ENCODE assay signal across 2 cellular contexts in genomic region chr13:26978081-26978860, GRCh38.
TF ChIP-seq lines count a peak whose summit lies in the region.

No MANE protein-coding gene starts in this region.

TF ChIP-seq in IMR-90, 13 proteins besides CTCF, POLR2A, EP300 and RAD21 (continued from another document):
- TF ChIP-seq RFX5 (IDR thresholded peaks at IDR 0.05; ENCODE audit: low read depth, low read length) = no peak
- TF ChIP-seq MAFK (IDR thresholded peaks at IDR 0.05; ENCODE audit: low read depth, low read length) = no peak
- TF ChIP-seq FOS (IDR thresholded peaks at IDR 0.05; ENCODE audit: low read depth, low read length) = no peak
- no peak for TF ChIP-seq CEBPB (IDR thresholded peaks at IDR 0.05; ENCODE audit: low read depth, low read length)
- no peak for TF ChIP-seq SMC3 (IDR thresholded peaks at IDR 0.05; ENCODE audit: low read depth, low read length)
- no peak for TF ChIP-seq CHD1 (IDR thresholded peaks at IDR 0.05; ENCODE audit: low read depth, low read length)
- TF ChIP-seq, protein P1, sequence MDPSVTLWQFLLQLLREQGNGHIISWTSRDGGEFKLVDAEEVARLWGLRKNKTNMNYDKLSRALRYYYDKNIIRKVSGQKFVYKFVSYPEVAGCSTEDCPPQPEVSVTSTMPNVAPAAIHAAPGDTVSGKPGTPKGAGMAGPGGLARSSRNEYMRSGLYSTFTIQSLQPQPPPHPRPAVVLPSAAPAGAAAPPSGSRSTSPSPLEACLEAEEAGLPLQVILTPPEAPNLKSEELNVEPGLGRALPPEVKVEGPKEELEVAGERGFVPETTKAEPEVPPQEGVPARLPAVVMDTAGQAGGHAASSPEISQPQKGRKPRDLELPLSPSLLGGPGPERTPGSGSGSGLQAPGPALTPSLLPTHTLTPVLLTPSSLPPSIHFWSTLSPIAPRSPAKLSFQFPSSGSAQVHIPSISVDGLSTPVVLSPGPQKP (IDR thresholded peaks at IDR 0.05; ENCODE audit: borderline replicate concordance, low read depth, low read length) = no peak
- no peak for TF ChIP-seq BHLHE40 (IDR thresholded peaks at IDR 0.05; ENCODE audit: low read depth, low read length)
- no peak for TF ChIP-seq MAZ (IDR thresholded peaks at IDR 0.05; ENCODE audit: borderline replicate concordance, low read depth, low read length)
- TF ChIP-seq MXI1 (IDR thresholded peaks at IDR 0.05; ENCODE audit: borderline replicate concordance, low read depth, low read length) = no peak
- TF ChIP-seq NFE2L2 (IDR thresholded peaks at IDR 0.05; ENCODE audit: low read depth, low read length) = no peak
- TF ChIP-seq USF2 (IDR thresholded peaks at IDR 0.05; ENCODE audit: low read depth, low read length) = no peak

TF ChIP-seq in GM12891, 5 proteins besides CTCF, POLR2A, EP300 and RAD21 (continued from another document):
- TF ChIP-seq TAF1 (IDR thresholded peaks at IDR 0.05; ENCODE audit: low read depth, low read length) = no peak
- no peak for TF ChIP-seq POU2F2 (IDR thresholded peaks at IDR 0.05; ENCODE audit: low read depth, low read length)
- no peak for TF ChIP-seq POLR2AphosphoS5 (IDR thresholded peaks at IDR 0.05; ENCODE audit: low read depth, low read length)
- TF ChIP-seq PAX5 (IDR thresholded peaks at IDR 0.05; ENCODE audit: insufficient read depth, low read length, severe bottlenecking) = no peak
